ENCODE assay signal across 9 cellular contexts in genomic region chr3:177516130-177517011, GRCh38.
A peak's percentile ranks its signal among the peaks of the same experiment; 100 is the strongest.
DNase-seq lines count a peak whose midpoint lies in the region; ATAC-seq, FAIRE-seq and TF ChIP-seq lines count a peak whose summit lies in the region.
"Had no signal": no experiment of that assay in that cellular context is flagged by ENCODE, and none has a peak within 500 bp of the region (broad histone marks: within the 10 kb centered on the region; RNA-seq: fewer than 3 reads in every experiment).

No MANE protein-coding gene starts in this region.

- no peak for FAIRE-seq in bronchial epithelial cell (lab: Jason Lieb, UNC)

- no peaks in the 10 kb centered on the region for H3K36me3 Mint-ChIP-seq in HFFc6 (ENCODE audit: low read depth)
- H3K36me3 Mint-ChIP-seq in chondrocyte (ENCODE audit: low read depth), result peaks cover 3% of the 10 kb centered on the region

- H3K27me3 ChIP-seq in bronchial epithelial cell (ENCODE audit: control insufficient read depth, insufficient read depth, low read length), result no peaks in the 10 kb centered on the region
- no peaks in the 10 kb centered on the region for H3K27me3 ChIP-seq in kidney epithelial cell (ENCODE audit: control insufficient read depth, insufficient read depth, low read length)

- no peak overlapping the region for H3K4me3 Mint-ChIP-seq in HFFc6
- H3K4me3 Mint-ChIP-seq in chondrocyte (ENCODE audit: unreplicated experiment), result no peak overlapping the region
- H3K4me3 Mint-ChIP-seq: dendritic cell treated with granulocyte-macrophage colony-stimulating factor and Interleukin-4, amounts not matched to agents 40 ng/mL and 50 ng/mL, for 4 days had no signal

- H3K4me1 Mint-ChIP-seq in HFFc6 (ENCODE audit: low read depth), result no peaks in the 10 kb centered on the region
- H3K4me1 Mint-ChIP-seq in chondrocyte (ENCODE audit: low read depth), result peaks cover 7% of the 10 kb centered on the region

- H3K27me3 Mint-ChIP-seq in HFFc6 (ENCODE audit: insufficient read depth) (peaks cover 3% of the 10 kb centered on the region), chondrocyte (ENCODE audit: low read depth) (no peaks in the 10 kb centered on the region)

- H3K9me3 Mint-ChIP-seq in HFFc6, result no peaks in the 10 kb centered on the region
- H3K9me3 Mint-ChIP-seq in chondrocyte (ENCODE audit: low read depth), result no peaks in the 10 kb centered on the region
- H3K9me3 Mint-ChIP-seq: dendritic cell treated with granulocyte-macrophage colony-stimulating factor and Interleukin-4, amounts not matched to agents 40 ng/mL and 50 ng/mL, for 4 days had no signal

- peak; percentile 29 for DNase-seq in HFFc6
- DNase-seq in bronchial epithelial cell (ENCODE audit: low read depth), result peak; percentile 15
- peak; percentile 99 for DNase-seq in kidney epithelial cell (ENCODE audit: low read depth)
- DNase-seq in smooth muscle cell of the brain vasculature (ENCODE audit: low read depth, low spot score), result peak; percentile 86
- DNase-seq in chondrocyte (ENCODE audit: low spot score), result no peak
- no peak for DNase-seq in NCI-H2107 treated with DMSO at 0.1 percent for 48 hours (lab: John Stamatoyannopoulos, UW; ENCODE audit: unreplicated experiment)

- no peak for TF ChIP-seq CTCF in HFFc6 (IDR thresholded peaks at IDR 0.05)
- no peak for TF ChIP-seq CTCF in bronchial epithelial cell (IDR thresholded peaks at IDR 0.05; ENCODE audit: insufficient read depth, low read length, severe bottlenecking)
- TF ChIP-seq CTCF in kidney epithelial cell (IDR thresholded peaks at IDR 0.05; ENCODE audit: insufficient read depth, low read length, poor library complexity, severe bottlenecking), result no peak
- TF ChIP-seq CTCF in chondrocyte (IDR thresholded peaks at IDR 0.05), result no peak

- no peak for ATAC-seq in HG02938 (IDR thresholded peaks at IDR 0.05; ENCODE audit: unreplicated experiment)
- no peak for ATAC-seq in HG03439 (IDR thresholded peaks at IDR 0.05; ENCODE audit: unreplicated experiment)

- H3K4me3 ChIP-seq in bronchial epithelial cell (ENCODE audit: low read depth, low read length) (no peak overlapping the region), kidney epithelial cell (ENCODE audit: low read depth, low read length) (no peak overlapping the region)

- H3K27ac Mint-ChIP-seq in HFFc6, result no peak overlapping the region
- H3K27ac Mint-ChIP-seq in chondrocyte (ENCODE audit: unreplicated experiment), result no peak overlapping the region
- H3K27ac Mint-ChIP-seq: dendritic cell treated with granulocyte-macrophage colony-stimulating factor and Interleukin-4, amounts not matched to agents 40 ng/mL and 50 ng/mL, for 4 days had no signal

- no peaks in the 10 kb centered on the region for H3K36me3 ChIP-seq in bronchial epithelial cell (ENCODE audit: control insufficient read depth, insufficient read depth, low read length)
- no peaks in the 10 kb centered on the region for H3K36me3 ChIP-seq in kidney epithelial cell (ENCODE audit: control insufficient read depth, insufficient read depth, low read length)

Comparison
In these comparisons a context has a peak if more than half of its experiments do, and no peak if none do; other contexts are left out.
1. DNase-seq: peak in HFFc6 (single experiment), bronchial epithelial cell (single experiment), kidney epithelial cell (single experiment) and smooth muscle cell of the brain vasculature (single experiment); none in chondrocyte (single experiment) and NCI-H2107 treated with DMSO at 0.1 percent for 48 hours (single experiment).